1 cellular context compared by ENCODE assay signal in genomic region chr6:3379482-3380060, GRCh38.
A peak's percentile ranks its signal among the peaks of the same experiment; 100 is the strongest.
TF ChIP-seq lines count a peak whose summit lies in the region.

No MANE protein-coding gene starts in this region.

TF ChIP-seq in HepG2, 621 proteins besides CTCF, POLR2A, EP300 and RAD21 (continued from another document and continues in another):
- no peak for TF ChIP-seq NR2F6 (IDR thresholded peaks at IDR 0.05)
- TF ChIP-seq NR2F6 (CRISPR knock-in tag; IDR thresholded peaks at IDR 0.05) = peak; percentile 48; the same call in 1 of the 2 replicates
- peak; percentile 55; the same call in 1 of the 2 replicates for TF ChIP-seq ZNF746 (CRISPR knock-in tag; IDR thresholded peaks at IDR 0.05)
- TF ChIP-seq YEATS4 (CRISPR knock-in tag; IDR thresholded peaks at IDR 0.05; ENCODE audit: borderline replicate concordance) = peak; percentile 30; the same call in 1 of the 2 replicates
- peak; percentile 52 for TF ChIP-seq SAP130 (CRISPR knock-in tag; IDR thresholded peaks at IDR 0.05; ENCODE audit: low read depth)
- peak; percentile 41; the same call in 1 of the 2 replicates for TF ChIP-seq HMGXB3 (CRISPR knock-in tag; IDR thresholded peaks at IDR 0.05; ENCODE audit: borderline replicate concordance)
- TF ChIP-seq GATAD2A (CRISPR knock-in tag; IDR thresholded peaks at IDR 0.05) = peak; percentile 82
- TF ChIP-seq CREB3 (CRISPR knock-in tag; IDR thresholded peaks at IDR 0.05) = no peak
- 0 out of 2 replicates have a peak, but pooled peaks have one; percentile 29 for TF ChIP-seq ARNT2 (CRISPR knock-in tag; IDR thresholded peaks at IDR 0.05; ENCODE audit: low read depth)
- peak; percentile 83; the same call in 1 of the 2 replicates for TF ChIP-seq ZFP90 (CRISPR knock-in tag; IDR thresholded peaks at IDR 0.05; ENCODE audit: borderline replicate concordance)
- TF ChIP-seq MAFG (CRISPR knock-in tag; IDR thresholded peaks at IDR 0.05) = no peak
- TF ChIP-seq KLF12 (CRISPR knock-in tag; IDR thresholded peaks at IDR 0.05; ENCODE audit: borderline replicate concordance) = 0 out of 2 replicates have a peak, but pooled peaks have one; percentile 38
- peak; percentile 85 for TF ChIP-seq MED1 (CRISPR knock-in tag; IDR thresholded peaks at IDR 0.05)
- peak; percentile 27; the same call in 1 of the 2 replicates for TF ChIP-seq HMG20B (CRISPR knock-in tag; conservative IDR thresholded peaks at IDR 0.05)
- no peak for TF ChIP-seq SUZ12 (IDR thresholded peaks at IDR 0.05; ENCODE audit: low read depth, low read length)
- TF ChIP-seq ATF3 (CRISPR knock-in tag; IDR thresholded peaks at IDR 0.05) = no peak
- TF ChIP-seq DMAP1 (CRISPR knock-in tag; IDR thresholded peaks at IDR 0.05) = peak; percentile 7; the same call in 1 of the 2 replicates
- TF ChIP-seq ZNF605 (CRISPR knock-in tag; IDR thresholded peaks at IDR 0.05) = peak; percentile 42; the same call in 1 of the 2 replicates
- peak; percentile 52; the same call in 1 of the 2 replicates for TF ChIP-seq TBX2 (CRISPR knock-in tag; IDR thresholded peaks at IDR 0.05; ENCODE audit: borderline replicate concordance)
- TF ChIP-seq SAFB2 (CRISPR knock-in tag; IDR thresholded peaks at IDR 0.05; ENCODE audit: borderline replicate concordance, low read depth) = 0 out of 2 replicates have a peak, but pooled peaks have one; percentile 47
- peak; percentile 60 for TF ChIP-seq BHLHE40 (IDR thresholded peaks at IDR 0.05; ENCODE audit: low read length)
- TF ChIP-seq TFE3 (CRISPR knock-in tag; IDR thresholded peaks at IDR 0.05) = peak; percentile 76
- peak; percentile 61; the same call in 1 of the 2 replicates for TF ChIP-seq MYC (CRISPR knock-in tag; IDR thresholded peaks at IDR 0.05; ENCODE audit: borderline replicate concordance)
- TF ChIP-seq FOXK1 (CRISPR knock-in tag; IDR thresholded peaks at IDR 0.05; ENCODE audit: borderline replicate concordance, low read depth) = peak; percentile 11; the same call in 1 of the 2 replicates
- peak; percentile 82 for TF ChIP-seq SALL2 (CRISPR knock-in tag; IDR thresholded peaks at IDR 0.05)
- TF ChIP-seq CEBPG (CRISPR knock-in tag; IDR thresholded peaks at IDR 0.05) = peak; percentile 81
- TF ChIP-seq BCL6 (CRISPR knock-in tag; IDR thresholded peaks at IDR 0.05) = peak; percentile 18; the same call in 1 of the 2 replicates
- peak; percentile 71 for TF ChIP-seq NCOA2 (CRISPR knock-in tag; IDR thresholded peaks at IDR 0.05)
- TF ChIP-seq ZNF644 (CRISPR knock-in tag; IDR thresholded peaks at IDR 0.05; ENCODE audit: low read depth) = peak; percentile 12; the same call in 1 of the 2 replicates
- peak; percentile 43; the same call in 1 of the 2 replicates for TF ChIP-seq SIX1 (CRISPR knock-in tag; IDR thresholded peaks at IDR 0.05; ENCODE audit: borderline replicate concordance)
- peak; percentile 76 for TF ChIP-seq ZBTB38 (CRISPR knock-in tag; IDR thresholded peaks at IDR 0.05)
- TF ChIP-seq HIC2 (CRISPR knock-in tag; IDR thresholded peaks at IDR 0.05; ENCODE audit: low read depth) = 0 out of 2 replicates have a peak, but pooled peaks have one; percentile 32
- peak; percentile 42; the same call in 1 of the 2 replicates for TF ChIP-seq ESRRA (CRISPR knock-in tag; IDR thresholded peaks at IDR 0.05; ENCODE audit: low read depth)
- no peak for TF ChIP-seq PRDM10 (CRISPR knock-in tag; IDR thresholded peaks at IDR 0.05; ENCODE audit: low read depth)
- TF ChIP-seq ZNF770 (CRISPR knock-in tag; IDR thresholded peaks at IDR 0.05) = no peak
- TF ChIP-seq MED8 (CRISPR knock-in tag; IDR thresholded peaks at IDR 0.05; ENCODE audit: insufficient replicate concordance) = peak; percentile 48
- TF ChIP-seq MIXL1 (CRISPR knock-in tag; IDR thresholded peaks at IDR 0.05) = no peak
- no peak for TF ChIP-seq SOX6 (IDR thresholded peaks at IDR 0.05)
- peak; percentile 43; the same call in 1 of the 2 replicates for TF ChIP-seq SOX6 (CRISPR knock-in tag; IDR thresholded peaks at IDR 0.05)
- 0 out of 2 replicates have a peak, but pooled peaks have one; percentile 38 for TF ChIP-seq SRY (CRISPR knock-in tag; IDR thresholded peaks at IDR 0.05)
- no peak for TF ChIP-seq ZGPAT (CRISPR knock-in tag; IDR thresholded peaks at IDR 0.05)
- TF ChIP-seq PHF8 (CRISPR knock-in tag; IDR thresholded peaks at IDR 0.05) = no peak
- TF ChIP-seq KDM1A (CRISPR knock-in tag; IDR thresholded peaks at IDR 0.05) = no peak
- peak; percentile 53; the same call in 1 of the 2 replicates for TF ChIP-seq TFDP1 (CRISPR knock-in tag; IDR thresholded peaks at IDR 0.05; ENCODE audit: borderline replicate concordance)
